ENCODE assay signal across 16 cellular contexts in genomic region chr13:73934215-73934623, GRCh38.
DNase-seq lines count a peak whose midpoint lies in the region; ATAC-seq, FAIRE-seq and TF ChIP-seq lines count a peak whose summit lies in the region.
"Had no signal": no experiment of that assay in that cellular context is flagged by ENCODE, and none has a peak within 500 bp of the region (broad histone marks: within the 10 kb centered on the region; RNA-seq: fewer than 3 reads in every experiment).

No MANE protein-coding gene starts in this region.

- no peaks in the 10 kb centered on the region for H3K27me3 ChIP-seq in Panc1 (ENCODE audit: control insufficient read depth, insufficient read depth, low read length)
- H3K27me3 ChIP-seq in endothelial cell of umbilical vein (ENCODE audit: control insufficient read depth in 2 of 2, insufficient read depth in 2 of 2, low read length in 2 of 2): no peaks in the 10 kb centered on the region
- H3K27me3 ChIP-seq in left ventricle myocardium inferior (ENCODE audit: low read depth): no peaks in the 10 kb centered on the region

- no peak overlapping the region for H3K27ac Mint-ChIP-seq in activated naive CD4-positive, alpha-beta T cell treated with anti-CD3 and anti-CD28 coated beads, Interleukin-2, amount 50 U/mL, for 24 hours
- no peak overlapping the region for H3K27ac Mint-ChIP-seq in activated naive CD4-positive, alpha-beta T cell treated with anti-CD3 and anti-CD28 coated beads, Interleukin-2, amount 10 ng/mL, durations not matched to agents 7 days and 5 days
- no peak overlapping the region for H3K27ac Mint-ChIP-seq in stimulated activated naive CD8-positive, alpha-beta T cell treated with anti-CD3 and anti-CD28 coated beads, Interleukin-15, amount 100 ng/mL, for 72 hours

- POLR2A ChIA-PET in Panc1 (lab: Charles Lee): no interaction called here
- POLR2A ChIA-PET in endothelial cell of umbilical vein (lab: Charles Lee): no interaction called here

- H3K36me3 ChIP-seq in Panc1 (ENCODE audit: control insufficient read depth, insufficient read depth, low read length): no peaks in the 10 kb centered on the region
- no peaks in the 10 kb centered on the region for H3K36me3 ChIP-seq in endothelial cell of umbilical vein (ENCODE audit: control insufficient read depth in 2 of 2, extremely low read depth in 1 of 2, insufficient read depth in 2 of 2, low read length in 2 of 2)
- no peaks in the 10 kb centered on the region for H3K36me3 ChIP-seq in left ventricle myocardium inferior

- TF ChIP-seq POLR2A in endothelial cell of umbilical vein (IDR thresholded peaks at IDR 0.05; ENCODE audit: low read depth, low read length): no peak

- H3K27ac ChIP-seq in Panc1 (ENCODE audit: low read length): peak overlapping the region; percentile 26
- peak overlapping the region; percentile 57 for H3K27ac ChIP-seq in endothelial cell of umbilical vein (ENCODE audit: insufficient read depth, low read depth, low read length)
- H3K27ac ChIP-seq in left ventricle myocardium inferior (replicated peaks): no peak overlapping the region

- DNase-seq in activated naive CD4-positive, alpha-beta T cell treated with anti-CD3 and anti-CD28 coated beads, Interleukin-2, amount 10 ng/mL, durations not matched to agents 7 days and 5 days: no peak
- DNase-seq in Panc1 (ENCODE audit: low read depth, low spot score) (no peak), endothelial cell of umbilical vein (ENCODE audit: low read depth, low spot score) (peak; percentile 42), left ventricle myocardium inferior (no peak), HPDE6-E6E7 (ENCODE audit: extremely low spot score) (no peak)
- no peak for DNase-seq in stimulated activated naive CD8-positive, alpha-beta T cell treated with anti-CD3 and anti-CD28 coated beads, Interleukin-15, amount 100 ng/mL, for 72 hours
- DNase-seq: activated CD4-positive, CD25-positive, alpha-beta regulatory T cell; activated T-cell treated with anti-CD3 and anti-CD28 coated beads, Interleukin-2, amount 50 U/mL, for 4 hours; DMS153; islet precursor cell; posterior cingulate gyrus; stimulated activated CD4-positive, alpha-beta T cell treated with anti-CD3 and anti-CD28 coated beads, Interleukin-15, amount 100 ng/mL, for 24 hours; trophoblast cell had no signal

- H3K9me3 Mint-ChIP-seq in activated naive CD4-positive, alpha-beta T cell treated with anti-CD3 and anti-CD28 coated beads, Interleukin-2, amount 50 U/mL, for 24 hours: no peaks in the 10 kb centered on the region
- no peaks in the 10 kb centered on the region for H3K9me3 Mint-ChIP-seq in activated naive CD4-positive, alpha-beta T cell treated with anti-CD3 and anti-CD28 coated beads, Interleukin-2, amount 10 ng/mL, durations not matched to agents 7 days and 5 days
- no peaks in the 10 kb centered on the region for H3K9me3 Mint-ChIP-seq in stimulated activated naive CD8-positive, alpha-beta T cell treated with anti-CD3 and anti-CD28 coated beads, Interleukin-15, amount 100 ng/mL, for 72 hours
- H3K9me3 Mint-ChIP-seq: activated T-cell treated with anti-CD3 and anti-CD28 coated beads, Interleukin-2, amount 50 U/mL, for 4 hours had no signal

- H3K4me1 ChIP-seq in Panc1 (ENCODE audit: control insufficient read depth, insufficient read depth, low read length): peaks cover 7% of the 10 kb centered on the region
- peaks cover 23% of the 10 kb centered on the region for H3K4me1 ChIP-seq in endothelial cell of umbilical vein (ENCODE audit: control insufficient read depth, extremely low read depth, insufficient read depth, low read length)
- H3K4me1 ChIP-seq in left ventricle myocardium inferior: peaks cover 18% of the 10 kb centered on the region

- no peaks in the 10 kb centered on the region for H3K27me3 Mint-ChIP-seq in activated naive CD4-positive, alpha-beta T cell treated with anti-CD3 and anti-CD28 coated beads, Interleukin-2, amount 50 U/mL, for 24 hours
- no peaks in the 10 kb centered on the region for H3K27me3 Mint-ChIP-seq in activated naive CD4-positive, alpha-beta T cell treated with anti-CD3 and anti-CD28 coated beads, Interleukin-2, amount 10 ng/mL, durations not matched to agents 7 days and 5 days
- no peaks in the 10 kb centered on the region for H3K27me3 Mint-ChIP-seq in stimulated activated naive CD8-positive, alpha-beta T cell treated with anti-CD3 and anti-CD28 coated beads, Interleukin-15, amount 100 ng/mL, for 72 hours

- H2AFZ ChIP-seq in endothelial cell of umbilical vein (ENCODE audit: low read depth, low read length): no peak overlapping the region

- no peak overlapping the region for H3K4me3 ChIP-seq in Panc1 (ENCODE audit: low read depth in 2 of 2, low read length in 2 of 2)
- H3K4me3 ChIP-seq in endothelial cell of umbilical vein (replicated peaks in 1 of 3; ENCODE audit: insufficient read depth in 1 of 3, low read depth in 1 of 3, low read length in 3 of 3): peak overlapping the region in 1 of 3 experiments; percentile 8
- H3K4me3 ChIP-seq in left ventricle myocardium inferior: no peak overlapping the region

- H4K20me1 ChIP-seq in endothelial cell of umbilical vein (replicated peaks; ENCODE audit: control insufficient read depth, extremely low read depth, insufficient read depth, low read length): no peaks in the 10 kb centered on the region

- dilution Hi-C loops in endothelial cell of umbilical vein (cut with MboI; ENCODE audit: extremely low pct_ligation_motif_present, low sequenced_read_pairs): no loop called here

- peaks cover 72% of the 10 kb centered on the region for H3K4me1 Mint-ChIP-seq in activated naive CD4-positive, alpha-beta T cell treated with anti-CD3 and anti-CD28 coated beads, Interleukin-2, amount 50 U/mL, for 24 hours
- H3K4me1 Mint-ChIP-seq in activated naive CD4-positive, alpha-beta T cell treated with anti-CD3 and anti-CD28 coated beads, Interleukin-2, amount 10 ng/mL, durations not matched to agents 7 days and 5 days: peaks cover 23% of the 10 kb centered on the region
- H3K4me1 Mint-ChIP-seq in stimulated activated naive CD8-positive, alpha-beta T cell treated with anti-CD3 and anti-CD28 coated beads, Interleukin-15, amount 100 ng/mL, for 72 hours: peaks cover 58% of the 10 kb centered on the region

- in situ Hi-C loops in Panc1 (cut with HindIII; ENCODE audit: low pct_unique_long_range_greater_than_20kb, low sequenced_read_pairs): no loop called here

- peak; percentile 56; the same call in 1 of the 2 replicates for ATAC-seq in Panc1
- peak; percentile 54 for ATAC-seq in stimulated activated naive CD8-positive, alpha-beta T cell treated with anti-CD3 and anti-CD28 coated beads, Interleukin-15, amount 100 ng/mL, for 72 hours
- ATAC-seq in HG03378 (IDR thresholded peaks at IDR 0.05; ENCODE audit: unreplicated experiment): no peak

- no peak for FAIRE-seq in endothelial cell of umbilical vein (lab: Jason Lieb, UNC)
- FAIRE-seq: frontal cortex had no signal

- peaks cover 19% of the 10 kb centered on the region for H3K36me3 Mint-ChIP-seq in activated naive CD4-positive, alpha-beta T cell treated with anti-CD3 and anti-CD28 coated beads, Interleukin-2, amount 50 U/mL, for 24 hours
- peaks cover 21% of the 10 kb centered on the region for H3K36me3 Mint-ChIP-seq in activated naive CD4-positive, alpha-beta T cell treated with anti-CD3 and anti-CD28 coated beads, Interleukin-2, amount 10 ng/mL, durations not matched to agents 7 days and 5 days

- H3K9ac ChIP-seq in endothelial cell of umbilical vein (replicated peaks; ENCODE audit: extremely low read depth, insufficient read depth, low read length): peak overlapping the region; percentile 15

- H3K9me1 ChIP-seq in endothelial cell of umbilical vein (replicated peaks; ENCODE audit: control insufficient read depth, extremely low read depth, insufficient read depth, low read length): no peaks in the 10 kb centered on the region

- H3K4me3 Mint-ChIP-seq in activated naive CD4-positive, alpha-beta T cell treated with anti-CD3 and anti-CD28 coated beads, Interleukin-2, amount 50 U/mL, for 24 hours: peak overlapping the region; percentile 45
- H3K4me3 Mint-ChIP-seq in activated naive CD4-positive, alpha-beta T cell treated with anti-CD3 and anti-CD28 coated beads, Interleukin-2, amount 10 ng/mL, durations not matched to agents 7 days and 5 days: no peak overlapping the region
- H3K4me3 Mint-ChIP-seq in stimulated activated naive CD8-positive, alpha-beta T cell treated with anti-CD3 and anti-CD28 coated beads, Interleukin-15, amount 100 ng/mL, for 72 hours: peak overlapping the region in 1 of 2 donors; percentile 32
- H3K4me3 Mint-ChIP-seq: activated T-cell treated with anti-CD3 and anti-CD28 coated beads, Interleukin-2, amount 50 U/mL, for 4 hours had no signal

- H3K79me2 ChIP-seq in endothelial cell of umbilical vein (ENCODE audit: control insufficient read depth, insufficient read depth, low read length): peaks cover 7% of the 10 kb centered on the region

- intact Hi-C loops in Panc1 (cut with micrococcal nuclease; ENCODE audit: unreplicated experiment) (no loop called here), endothelial cell of umbilical vein (cut with micrococcal nuclease) (loop anchor here (5.0 kb wide), 1 partner anchor 167 kb away; no protein-coding TSS in a partner anchor), left ventricle myocardium inferior (cut with micrococcal nuclease) (no loop called here)

- H3K9me3 ChIP-seq in Panc1 (ENCODE audit: control insufficient read depth, insufficient read depth, low read depth, low read length): no peaks in the 10 kb centered on the region
- H3K9me3 ChIP-seq in endothelial cell of umbilical vein (replicated peaks; ENCODE audit: control insufficient read depth, insufficient read depth, low read length): no peaks in the 10 kb centered on the region
- no peaks in the 10 kb centered on the region for H3K9me3 ChIP-seq in left ventricle myocardium inferior (replicated peaks)

- peak overlapping the region; percentile 61 for H3K4me2 ChIP-seq in endothelial cell of umbilical vein (ENCODE audit: insufficient read depth, low read length)

- CTCF ChIA-PET in activated naive CD4-positive, alpha-beta T cell treated with anti-CD3 and anti-CD28 coated beads, Interleukin-2, amount 10 ng/mL, durations not matched to agents 7 days and 5 days (lab: Charles Lee): no interaction called here
- CTCF ChIA-PET in Panc1 (lab: Charles Lee): no interaction called here
- CTCF ChIA-PET in endothelial cell of umbilical vein (lab: Charles Lee): no interaction called here

- no TSS peak for BruUV-seq in Panc1 (replicated peaks; lab: Mats Ljungman, UMichigan)
- no TSS peak for BruUV-seq in endothelial cell of umbilical vein (replicated peaks; lab: Mats Ljungman, UMichigan)

- TF ChIP-seq CTCF in Panc1 (IDR thresholded peaks at IDR 0.05) (no peak), endothelial cell of umbilical vein (IDR thresholded peaks at IDR 0.05; ENCODE audit: extremely low read depth in 1 of 2, insufficient read depth in 1 of 2, low read depth in 1 of 2, low read length in 2 of 2) (no peak), left ventricle myocardium inferior (IDR thresholded peaks at IDR 0.05; ENCODE audit: borderline replicate concordance) (no peak)

TF ChIP-seq in endothelial cell of umbilical vein, 7 proteins besides CTCF, POLR2A, EP300 and RAD21 (continues in another document):
- TF ChIP-seq POLR2AphosphoS5 (IDR thresholded peaks at IDR 0.05; ENCODE audit: insufficient read depth, low read depth, low read length): no peak
- TF ChIP-seq GATA2 (IDR thresholded peaks at IDR 0.05; ENCODE audit: insufficient read depth, insufficient read length, low read depth, low read length): peak; percentile 66
